In genomic region chr10:75176046-75176445, GRCh38 we compare ENCODE assay signal across 21 cellular contexts. TPM values are rescaled to one million over a fixed set of nuclear protein-coding genes. Genes with fewer than 3 reads are reported as not detected.
DNase-seq lines count a peak whose midpoint lies in the region; ATAC-seq and TF ChIP-seq lines count a peak whose summit lies in the region.
"Had no signal": no experiment of that assay in that cellular context is flagged by ENCODE, and none has a peak within 500 bp of the region (broad histone marks: within the 10 kb centered on the region; RNA-seq: fewer than 3 reads in every experiment).

No MANE protein-coding gene starts in this region.

- peaks cover 40% of the 10 kb centered on the region for H3K36me3 Mint-ChIP-seq in effector memory CD8-positive, alpha-beta T cell (ENCODE audit: insufficient read depth)
- no peaks in the 10 kb centered on the region for H3K36me3 Mint-ChIP-seq in natural killer cell

- peak; percentile 16 for DNase-seq in right atrium auricular region (ENCODE audit: low spot score)
- no peak for DNase-seq in heart left ventricle
- DNase-seq in effector memory CD8-positive, alpha-beta T cell, result no peak
- peak; percentile 28 for DNase-seq in natural killer cell
- no peak for DNase-seq in ureter (ENCODE audit: low spot score)
- no peak for DNase-seq in activated CD4-positive, alpha-beta T cell treated with anti-CD3 and anti-CD28 coated beads, Interleukin-2, amount 50 U/mL, for 48 hours
- DNase-seq in activated CD4-positive, CD25-positive, alpha-beta regulatory T cell (lab: John Stamatoyannopoulos, UW), result no peak
- DNase-seq: 8988T; Calu3; CD4-positive, alpha-beta memory T cell; DMS53; DND-41; EL; GM23248; H7; HFFc6; IMR-90 had no signal

- H3K36me3 ChIP-seq in right atrium auricular region, result no peaks in the 10 kb centered on the region
- H3K36me3 ChIP-seq in heart left ventricle, result peaks cover 0 to 59% (median 36%) of the 10 kb centered on the region in 9 donors

- H3K27me3 ChIP-seq in right atrium auricular region (no peaks in the 10 kb centered on the region), heart left ventricle (no peaks in the 10 kb centered on the region)
- H3K27me3 ChIP-seq: BLaER1 had no signal

- H3K4me3 Mint-ChIP-seq in effector memory CD8-positive, alpha-beta T cell, result no peak overlapping the region
- peak overlapping the region; percentile 66 for H3K4me3 Mint-ChIP-seq in natural killer cell
- H3K4me3 Mint-ChIP-seq: CD14-positive monocyte, HFFc6 had no signal

- no peaks in the 10 kb centered on the region for H3K27me3 Mint-ChIP-seq in effector memory CD8-positive, alpha-beta T cell
- H3K27me3 Mint-ChIP-seq in natural killer cell (ENCODE audit: low read depth in 2 of 2), result no peaks in the 10 kb centered on the region
- H3K27me3 Mint-ChIP-seq: CD4-positive, alpha-beta memory T cell had no signal

- H3K9me3 ChIP-seq in right atrium auricular region (no peaks in the 10 kb centered on the region), heart left ventricle (no peaks in the 10 kb centered on the region)
- H3K9me3 ChIP-seq: BLaER1 had no signal

- H3K27ac ChIP-seq in right atrium auricular region (no peak overlapping the region), heart left ventricle (no peak overlapping the region)
- H3K27ac ChIP-seq: BLaER1, GM23248 had no signal

- H3K4me3 ChIP-seq in right atrium auricular region, result no peak overlapping the region
- no peak overlapping the region for H3K4me3 ChIP-seq in heart left ventricle
- H3K4me3 ChIP-seq: BLaER1, GM12878, GM23248 had no signal

- TF ChIP-seq CTCF in right atrium auricular region (IDR thresholded peaks at IDR 0.05) (no peak), heart left ventricle (IDR thresholded peaks at IDR 0.05) (no peak), natural killer cell (IDR thresholded peaks at IDR 0.05) (no peak)

- 84 to 90% (median 89%) methylated on average over 6 of the region's 6 CpGs for WGBS in heart left ventricle, 4 donors

- H3K4me1 ChIP-seq in right atrium auricular region, result peaks cover 0 to 11% of the 10 kb centered on the region in 2 donors
- peaks cover 0 to 19% (median 5%) of the 10 kb centered on the region in 12 donors for H3K4me1 ChIP-seq in heart left ventricle
- H3K4me1 ChIP-seq: BLaER1 had no signal

- TF ChIP-seq POLR2A in heart left ventricle (IDR thresholded peaks at IDR 0.05), result no peak

- peak overlapping the region in 1 of 2 donors; percentile 10 for H3K27ac Mint-ChIP-seq in effector memory CD8-positive, alpha-beta T cell
- peak overlapping the region; percentile 61 to 79 for H3K27ac Mint-ChIP-seq in natural killer cell
- H3K27ac Mint-ChIP-seq: HFFc6 had no signal

- H3K9me3 Mint-ChIP-seq in effector memory CD8-positive, alpha-beta T cell, result no peaks in the 10 kb centered on the region
- no peaks in the 10 kb centered on the region for H3K9me3 Mint-ChIP-seq in natural killer cell
- H3K9me3 Mint-ChIP-seq: CD14-positive monocyte; CD4-positive, alpha-beta memory T cell; HFFc6 had no signal

- ATAC-seq in heart left ventricle (no peak), natural killer cell (peak; percentile 89 to 98 (median 94))
- peak; percentile 64 for ATAC-seq in effector memory CD8-positive, alpha-beta T cell (replicated peaks)
- ATAC-seq: GM12878, HCT116 had no signal

- intact Hi-C loops in heart left ventricle (cut with DNase I), result loop anchor here in 1 of 10 donors (10.0 kb wide), 1 partner anchor 61 kb away; the partner anchor contains the start of gene SAMD8
- intact Hi-C loops in natural killer cell (cut with micrococcal nuclease), result no loop called here

- H3K4me1 Mint-ChIP-seq in effector memory CD8-positive, alpha-beta T cell (ENCODE audit: low read depth in 2 of 2), result peaks cover 8 to 17% of the 10 kb centered on the region in 2 donors
- peaks cover 17 to 20% of the 10 kb centered on the region in 2 donors for H3K4me1 Mint-ChIP-seq in natural killer cell
- H3K4me1 Mint-ChIP-seq: CD14-positive monocyte had no signal

RNA-seq across cellular contexts. Expression of gene VDAC2, which starts 34.5 kb away (rescaled TPM):
- total RNA-seq in right atrium auricular region, result 100 to 1,000 TPM; 278 to 454 TPM
- total RNA-seq in heart left ventricle, result 100 to 1,000 TPM; 334 to 554 (median 472) TPM
- 100 to 1,000 TPM; 375 to 515 TPM for polyA plus RNA-seq in heart left ventricle
- 100 to 1,000 TPM; 110 to 124 (median 117) TPM for total RNA-seq in natural killer cell
- 124 TPM for total RNA-seq in ureter

RNA-seq across cellular contexts. Expression of gene COMTD1, which starts 59.7 kb away (rescaled TPM):
- total RNA-seq in right atrium auricular region (10 to 100 TPM; 44.1 to 52.4 TPM), heart left ventricle (10 to 100 TPM; 20.8 to 75.0 (median 37.0) TPM), natural killer cell (10 to 100 TPM; 19.9 to 25.1 (median 20.1) TPM), ureter (34.6 TPM)
- polyA plus RNA-seq in heart left ventricle, result 100 to 1,000 TPM in 1 of 2 donors, 10 to 100 TPM in 1; 57.9 to 124 TPM

Comparison
In these comparisons a context has a peak if more than half of its experiments do, and no peak if none do; other contexts are left out.
1. DNase-seq: peak in right atrium auricular region (single experiment) and natural killer cell (single experiment); none in heart left ventricle (0 of 5), effector memory CD8-positive, alpha-beta T cell (0 of 3), ureter (single experiment), activated CD4-positive, alpha-beta T cell treated with anti-CD3 and anti-CD28 coated beads, Interleukin-2, amount 50 U/mL, for 48 hours (0 of 2) and activated CD4-positive, CD25-positive, alpha-beta regulatory T cell (0 of 4).
2. ATAC-seq: peak in effector memory CD8-positive, alpha-beta T cell (single experiment) and natural killer cell (3 of 3); none in heart left ventricle (0 of 4).